In the genomic region with DNA sequence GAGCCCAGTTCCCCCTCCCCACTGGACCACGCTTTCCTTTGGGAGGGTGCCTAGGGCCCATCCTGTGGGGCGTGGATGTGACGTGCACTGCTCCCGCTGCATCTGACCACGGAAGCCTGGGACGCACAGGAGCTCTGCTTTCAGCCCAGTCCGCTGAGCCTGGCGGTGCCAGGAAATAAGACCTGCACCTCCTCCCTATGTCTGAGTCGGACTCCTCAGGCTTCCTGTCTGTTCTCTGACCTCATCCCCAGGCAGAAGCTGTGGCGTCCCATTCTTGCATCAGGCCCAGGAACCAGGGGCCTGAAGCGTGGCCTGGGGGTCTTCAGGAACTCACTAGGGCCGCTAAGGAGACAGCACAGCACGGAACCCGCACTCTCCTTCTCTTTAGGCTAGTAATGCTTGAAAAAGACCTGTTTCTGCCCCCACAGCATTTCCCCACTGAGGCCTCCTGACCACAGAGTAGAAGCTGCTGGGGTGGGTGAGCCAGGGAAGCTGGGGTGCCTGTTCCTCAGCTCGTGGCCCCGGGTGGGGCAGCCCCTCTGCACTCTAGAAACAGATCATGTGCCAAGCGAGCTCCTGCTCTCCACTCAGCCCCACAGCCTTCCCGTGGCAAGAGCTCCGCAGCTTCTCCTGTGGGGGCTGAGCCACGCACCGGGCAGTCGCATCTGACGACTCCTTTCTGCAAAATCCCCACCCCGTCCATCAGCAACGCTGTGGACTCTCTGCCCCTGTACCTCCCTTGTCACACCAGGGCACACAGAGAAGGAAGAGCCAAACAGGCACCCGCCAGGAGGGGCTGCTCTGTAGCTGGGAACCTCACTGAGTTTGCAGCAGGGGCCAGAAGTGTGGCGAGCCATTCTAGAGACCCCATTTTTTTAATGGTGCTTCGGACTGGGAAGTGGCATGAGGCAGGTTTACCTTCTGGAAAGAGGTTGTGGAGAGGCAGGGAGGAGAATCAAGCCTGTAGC, we compare ENCODE assay signal across 12 cellular contexts. TPM values are rescaled to one million over a fixed set of nuclear protein-coding genes. Genes with fewer than 3 reads are reported as not detected.
DNase-seq lines count a peak whose midpoint lies in the region; ATAC-seq and TF ChIP-seq lines count a peak whose summit lies in the region.
"Had no signal": no experiment of that assay in that cellular context is flagged by ENCODE, and none has a peak within 500 bp of the region (broad histone marks: within the 10 kb centered on the region; RNA-seq: fewer than 3 reads in every experiment).

No MANE protein-coding gene starts in this region.

- H3K4me3 ChIP-seq in CD8-positive, alpha-beta memory T cell (ENCODE audit: low read length) = no peak overlapping the region

- no peaks in the 10 kb centered on the region for H3K9me3 Mint-ChIP-seq in osteocyte (ENCODE audit: unreplicated experiment)
- no peaks in the 10 kb centered on the region for H3K9me3 Mint-ChIP-seq in CD8-positive, alpha-beta memory T cell

- no peaks in the 10 kb centered on the region for H3K27me3 Mint-ChIP-seq in osteocyte (ENCODE audit: unreplicated experiment)
- H3K27me3 Mint-ChIP-seq in CD8-positive, alpha-beta memory T cell = peaks cover 14 to 18% of the 10 kb centered on the region in 2 donors

- TF ChIP-seq CTCF in osteocyte (IDR thresholded peaks at IDR 0.05) = no peak

- H3K27ac Mint-ChIP-seq in osteocyte (ENCODE audit: unreplicated experiment) = peak overlapping the region; percentile 89
- H3K27ac Mint-ChIP-seq in CD8-positive, alpha-beta memory T cell = peak overlapping the region in 2 of 8 donors; percentile 43 to 64

- no peak overlapping the region for H3K4me3 Mint-ChIP-seq in osteocyte (ENCODE audit: unreplicated experiment)
- H3K4me3 Mint-ChIP-seq in CD8-positive, alpha-beta memory T cell = peak overlapping the region in 2 of 7 donors; percentile 36 to 44

- H3K36me3 ChIP-seq in CD8-positive, alpha-beta memory T cell (ENCODE audit: insufficient read depth, low read length) = no peaks in the 10 kb centered on the region

- DNase-seq in DMS153 (lab: John Stamatoyannopoulos, UW) = peak; percentile 20
- no peak for DNase-seq in DMS153 treated with DMSO at 0.1 percent for 48 hours (lab: John Stamatoyannopoulos, UW; ENCODE audit: unreplicated experiment)
- DNase-seq in dermis microvascular lymphatic vessel endothelial cell (ENCODE audit: low read depth in 2 of 2) = peak; percentile 49 to 96
- DNase-seq in osteocyte (ENCODE audit: extremely low spot score, unreplicated experiment) = no peak
- DNase-seq in NCI-H1436 (lab: John Stamatoyannopoulos, UW) = no peak
- DNase-seq in CD8-positive, alpha-beta memory T cell = no peak
- DNase-seq: activated effector memory CD4-positive, alpha-beta T cell treated with Interleukin-2 at 50 U/mL for 16 hours; kidney had no signal

- H3K9me3 ChIP-seq in CD8-positive, alpha-beta memory T cell (ENCODE audit: low read length) = no peaks in the 10 kb centered on the region

- no peaks in the 10 kb centered on the region for H3K4me1 ChIP-seq in CD8-positive, alpha-beta memory T cell (ENCODE audit: insufficient read depth, low read length)

- CTCF ChIA-PET in CD8-positive, alpha-beta memory T cell (lab: Charles Lee) = no interaction called here

- ATAC-seq in HG03097 (IDR thresholded peaks at IDR 0.05; ENCODE audit: low FRiP score, unreplicated experiment) = no peak

- H3K36me3 Mint-ChIP-seq in osteocyte (ENCODE audit: unreplicated experiment) = no peaks in the 10 kb centered on the region
- H3K36me3 Mint-ChIP-seq in CD8-positive, alpha-beta memory T cell = no peaks in the 10 kb centered on the region

- H3K4me1 Mint-ChIP-seq in osteocyte (ENCODE audit: unreplicated experiment) = peaks cover 46% of the 10 kb centered on the region
- peaks cover 0 to 20% (median 10%) of the 10 kb centered on the region in 3 donors for H3K4me1 Mint-ChIP-seq in CD8-positive, alpha-beta memory T cell

- POLR2A ChIA-PET in CD8-positive, alpha-beta memory T cell (lab: Charles Lee) = no interaction called here

- no peaks in the 10 kb centered on the region for H3K27me3 ChIP-seq in CD8-positive, alpha-beta memory T cell (ENCODE audit: insufficient read depth, low read length, poor library complexity, severe bottlenecking)

- H3K27ac ChIP-seq in CD8-positive, alpha-beta memory T cell (ENCODE audit: low read depth, low read length) = no peak overlapping the region
- H3K27ac ChIP-seq: 22Rv1 had no signal

TF ChIP-seq in PFSK-1, 5 proteins besides CTCF, POLR2A, EP300 and RAD21:
- no peak for TF ChIP-seq REST (IDR thresholded peaks at IDR 0.05; ENCODE audit: insufficient read depth in 1 of 2, low read depth in 2 of 2, low read length in 2 of 2)
- TF ChIP-seq POLR2AphosphoS5 (IDR thresholded peaks at IDR 0.05; ENCODE audit: low read depth, low read length) = peak; percentile 47; the same call in 1 of the 2 replicates
- no peak for TF ChIP-seq SIN3A (IDR thresholded peaks at IDR 0.05; ENCODE audit: borderline replicate concordance, insufficient read depth, low read length)
- no peak for TF ChIP-seq FOXP2 (optimal IDR thresholded peaks at IDR 0.05; ENCODE audit: borderline replicate concordance, extremely low read depth, extremely low read length, insufficient read depth)
- peak; percentile 49; the same call in 1 of the 2 replicates for TF ChIP-seq TAF1 (IDR thresholded peaks at IDR 0.05; ENCODE audit: borderline replicate concordance, insufficient read depth, low read length)
TF ChIP-seq in PFSK-1: peak in this region for 2.

RNA-seq across cellular contexts. Expression of gene MOV10L1, which starts 22.6 kb away (rescaled TPM):
- 0.46 TPM for polyA plus RNA-seq in PFSK-1 (2012; ENCODE audit: insufficient read length, low read depth)
- total RNA-seq in dermis microvascular lymphatic vessel endothelial cell (22.7 and 44.1 TPM in 2 replicates), osteocyte (0.97 and 1.4 TPM in 2 replicates)
- total RNA-seq in CD8-positive, alpha-beta memory T cell = not detected
- polyA plus RNA-seq in CD8-positive, alpha-beta memory T cell = not detected
- total RNA-seq: MCF 10A had no signal

RNA-seq across cellular contexts. Expression of gene MLC1, which starts 27.2 kb away (rescaled TPM):
- polyA plus RNA-seq in PFSK-1 (2012; ENCODE audit: insufficient read length, low read depth) = not detected
- total RNA-seq in dermis microvascular lymphatic vessel endothelial cell = not detected in 2 replicates
- not detected in 2 replicates for total RNA-seq in osteocyte
- total RNA-seq in CD8-positive, alpha-beta memory T cell = under 1 TPM; 0.35 to 0.47 TPM
- 1.7 TPM for polyA plus RNA-seq in CD8-positive, alpha-beta memory T cell
- total RNA-seq: MCF 10A had no signal

RNA-seq across cellular contexts. Expression of gene TTLL8, which starts 54.3 kb away (rescaled TPM):
- not detected for polyA plus RNA-seq in PFSK-1 (2012; ENCODE audit: insufficient read length, low read depth)
- total RNA-seq in dermis microvascular lymphatic vessel endothelial cell (not detected in 2 replicates), osteocyte (not detected in 2 replicates)
- not detected for total RNA-seq in CD8-positive, alpha-beta memory T cell
- not detected for polyA plus RNA-seq in CD8-positive, alpha-beta memory T cell
- total RNA-seq: kidney, MCF 10A had no signal

RNA-seq across cellular contexts. Expression of gene PANX2, which starts 58.1 kb away (rescaled TPM):
- 16.1 TPM for polyA plus RNA-seq in PFSK-1 (2012; ENCODE audit: insufficient read length, low read depth)
- total RNA-seq in dermis microvascular lymphatic vessel endothelial cell (0.13 and 0.63 TPM in 2 replicates), osteocyte (1.5 and 1.6 TPM in 2 replicates)
- 1 to 10 TPM; 1.7 to 1.8 TPM for total RNA-seq in CD8-positive, alpha-beta memory T cell
- polyA plus RNA-seq in CD8-positive, alpha-beta memory T cell = not detected

Comparison
In these comparisons a context has a peak if more than half of its experiments do, and no peak if none do; other contexts are left out.
1. DNase-seq: peak in DMS153 (single experiment) and dermis microvascular lymphatic vessel endothelial cell (2 of 2); none in DMS153 treated with DMSO at 0.1 percent for 48 hours (single experiment), osteocyte (single experiment), NCI-H1436 (single experiment) and CD8-positive, alpha-beta memory T cell (0 of 5).